Comparison of ENCODE assay signal across 8 cellular contexts in genomic region chr2:170235860-170236638, GRCh38. TPM values are rescaled to one million over a fixed set of nuclear protein-coding genes. Genes with fewer than 3 reads are reported as not detected.
A peak's percentile ranks its signal among the peaks of the same experiment; 100 is the strongest.
DNase-seq lines count a peak whose midpoint lies in the region; ATAC-seq, FAIRE-seq and TF ChIP-seq lines count a peak whose summit lies in the region.

No MANE protein-coding gene starts in this region.

- H3K4ac ChIP-seq in H9 (ENCODE audit: low read depth, low read length) = no peak overlapping the region

- WGBS in H9 (ENCODE audit: extremely low coverage, insufficient read length, low lambda C conversion rate) = no CpG with 5 or more reads among the region's 12 CpGs

- no peak overlapping the region for H3K9ac ChIP-seq in H9 (ENCODE audit: extremely low read depth, insufficient read length, low read length)

- H2BK5ac ChIP-seq in H9 (ENCODE audit: insufficient read length, low read length) = no peak overlapping the region

- H2AFZ ChIP-seq in H9 (ENCODE audit: low read length) = no peak overlapping the region

- H2BK20ac ChIP-seq in H9 (ENCODE audit: low read depth, low read length, poor library complexity, severe bottlenecking) = no peak overlapping the region

- H3K56ac ChIP-seq in H9 (ENCODE audit: insufficient read length, low read depth, low read length) = no peak overlapping the region

- TF ChIP-seq CTCF in D721Med (IDR thresholded peaks at IDR 0.05; ENCODE audit: insufficient read depth, missing control alignments) (peak; percentile 77), H9 (conservative IDR thresholded peaks at IDR 0.05) (peak; percentile 79)

- no peak overlapping the region for H4K8ac ChIP-seq in H9 (replicated peaks; ENCODE audit: insufficient read length, low read depth, low read length)

- peak; percentile 45 for DNase-seq in D721Med (ENCODE audit: insufficient read length, low spot score)
- DNase-seq in H9 = peak; percentile 50
- DNase-seq in NCI-H345 (lab: John Stamatoyannopoulos, UW) = peak; percentile 79
- DNase-seq in activated naive CD8-positive, alpha-beta T cell treated with anti-CD3 and anti-CD28 coated beads, Interleukin-2, amount 50 U/mL, for 24 hours = peak; percentile 4

- H3K18ac ChIP-seq in H9 (ENCODE audit: insufficient read length, low read depth, low read length) = no peak overlapping the region

- 0 out of 2 replicates have a peak, but pooled peaks cover 3% of the 10 kb centered on the region for H3K4me1 ChIP-seq in H9 (ENCODE audit: insufficient read depth, low read length)

- peaks cover 22 to 26% of the 10 kb centered on the region in 2 experiments for H3K4me1 Mint-ChIP-seq in H9
- no peaks in the 10 kb centered on the region for H3K4me1 Mint-ChIP-seq in activated naive CD8-positive, alpha-beta T cell treated with anti-CD3 and anti-CD28 coated beads, Interleukin-2, amount 50 U/mL, for 24 hours

- H3K27ac ChIP-seq in H9 (ENCODE audit: insufficient read length, low read depth, low read length) = no peak overlapping the region

- H3T11ph ChIP-seq in H9 (ENCODE audit: low read length) = no peak overlapping the region

- no peaks in the 10 kb centered on the region for H3K27me3 ChIP-seq in H9 (ENCODE audit: insufficient read depth, low read length)

- H3K9me3 ChIP-seq in H9 (ENCODE audit: control insufficient read depth, low read depth, low read length) = no peaks in the 10 kb centered on the region

- no peaks in the 10 kb centered on the region for H3K23me2 ChIP-seq in H9 (ENCODE audit: insufficient read length, low read depth, low read length, poor library complexity, severe bottlenecking)

- no peak overlapping the region for H2AK5ac ChIP-seq in H9 (ENCODE audit: insufficient read length, low read length)

- no peaks in the 10 kb centered on the region for H4K20me1 ChIP-seq in H9 (ENCODE audit: control insufficient read depth, insufficient read depth, insufficient read length)

- no peak overlapping the region for H3K27ac Mint-ChIP-seq in H9
- H3K27ac Mint-ChIP-seq in activated naive CD8-positive, alpha-beta T cell treated with anti-CD3 and anti-CD28 coated beads, Interleukin-2, amount 50 U/mL, for 24 hours = no peak overlapping the region

- H2BK15ac ChIP-seq in H9 (ENCODE audit: low read depth, low read length) = no peak overlapping the region

- ATAC-seq in activated naive CD8-positive, alpha-beta T cell treated with anti-CD3 and anti-CD28 coated beads, Interleukin-2, amount 50 U/mL, for 24 hours = no peak
- ATAC-seq in HG03025 (IDR thresholded peaks at IDR 0.05; ENCODE audit: low FRiP score, unreplicated experiment) (no peak), GM21381 (IDR thresholded peaks at IDR 0.05; ENCODE audit: unreplicated experiment) (no peak), esophagus mucosa (no peak)

- H4K5ac ChIP-seq in H9 (ENCODE audit: insufficient read length, low read depth, low read length) = no peak overlapping the region

- no peaks in the 10 kb centered on the region; a peak in 1 of 5 replicates for H3K9me3 Mint-ChIP-seq in H9
- no peaks in the 10 kb centered on the region for H3K9me3 Mint-ChIP-seq in activated naive CD8-positive, alpha-beta T cell treated with anti-CD3 and anti-CD28 coated beads, Interleukin-2, amount 50 U/mL, for 24 hours

- H3K23ac ChIP-seq in H9 (ENCODE audit: insufficient read length, low read depth, low read length) = no peak overlapping the region

- FAIRE-seq in D721Med (lab: Jason Lieb, UNC) (peak; percentile 25), islet of Langerhans (lab: Jason Lieb, UNC) (peak; percentile 96)

- H3K4me2 ChIP-seq in H9 (ENCODE audit: insufficient read depth, insufficient read length, low read length) = no peak overlapping the region

- H3K14ac ChIP-seq in H9 (ENCODE audit: insufficient read depth, low read length) = no peak overlapping the region

- no peaks in the 10 kb centered on the region for H3K79me2 ChIP-seq in H9 (ENCODE audit: insufficient read depth, low read length)

- no peak overlapping the region for H3K4me3 Mint-ChIP-seq in H9
- H3K4me3 Mint-ChIP-seq in activated naive CD8-positive, alpha-beta T cell treated with anti-CD3 and anti-CD28 coated beads, Interleukin-2, amount 50 U/mL, for 24 hours = no peak overlapping the region

- H3K36me3 Mint-ChIP-seq in H9 (ENCODE audit: insufficient read depth in 1 of 3, low read depth in 3 of 3) = no peaks in the 10 kb centered on the region
- no peaks in the 10 kb centered on the region for H3K36me3 Mint-ChIP-seq in activated naive CD8-positive, alpha-beta T cell treated with anti-CD3 and anti-CD28 coated beads, Interleukin-2, amount 50 U/mL, for 24 hours (ENCODE audit: low read depth)

- H4K91ac ChIP-seq in H9 (ENCODE audit: insufficient read length, low read depth, low read length) = no peak overlapping the region

- H2BK120ac ChIP-seq in H9 (ENCODE audit: low read depth, low read length, poor library complexity, severe bottlenecking) = no peak overlapping the region

- no peak overlapping the region for H2BK12ac ChIP-seq in H9 (ENCODE audit: insufficient read length, low read depth, low read length)

- no peaks in the 10 kb centered on the region for H3K79me1 ChIP-seq in H9 (ENCODE audit: insufficient read depth, low read depth, low read length, poor library complexity, severe bottlenecking)

- no peaks in the 10 kb centered on the region for H3K27me3 Mint-ChIP-seq in H9 (ENCODE audit: low read depth)
- H3K27me3 Mint-ChIP-seq in activated naive CD8-positive, alpha-beta T cell treated with anti-CD3 and anti-CD28 coated beads, Interleukin-2, amount 50 U/mL, for 24 hours = peaks cover 11% of the 10 kb centered on the region

RNA-seq across cellular contexts. Expression of gene MYO3B, which starts 58.1 kb away (rescaled TPM):
- total RNA-seq in H9 (2021) (0.63 and 0.86 TPM in 2 replicates), esophagus mucosa (0.24 TPM)

Comparison
In these comparisons a context has a peak if more than half of its experiments do, and no peak if none do; other contexts are left out.
1. DNase-seq: peak in every context shown above with its lines; median percentile 79 in NCI-H345; 50 in H9; 45 in D721Med; 4 in activated naive CD8-positive, alpha-beta T cell treated with anti-CD3 and anti-CD28 coated beads, Interleukin-2, amount 50 U/mL, for 24 hours.